Comparison of ENCODE assay signal across 17 cellular contexts in the genomic region with DNA sequence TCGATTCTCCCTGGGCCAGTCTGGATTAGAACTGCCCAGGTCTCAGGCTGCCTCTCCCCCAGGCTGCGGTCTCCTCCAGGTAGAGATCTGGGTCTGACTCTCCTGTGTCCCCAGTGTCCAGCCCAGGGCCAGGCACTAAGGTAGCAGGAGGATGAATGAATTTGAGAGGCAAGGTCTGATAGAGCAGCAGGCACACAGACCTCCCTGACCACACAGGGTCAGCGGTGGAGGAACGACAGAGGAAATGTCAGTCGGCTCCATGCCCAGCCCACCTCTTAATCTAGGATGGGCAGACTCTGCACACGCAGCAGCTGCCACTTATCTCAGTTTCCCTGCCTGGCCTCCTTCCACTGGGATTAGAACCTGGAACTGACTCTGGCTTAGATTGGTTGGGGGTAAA.
DNase-seq lines count a peak whose midpoint lies in the region; ATAC-seq and TF ChIP-seq lines count a peak whose summit lies in the region.
"Had no signal": no experiment of that assay in that cellular context is flagged by ENCODE, and none has a peak within 500 bp of the region (broad histone marks: within the 10 kb centered on the region; RNA-seq: fewer than 3 reads in every experiment).

No MANE protein-coding gene starts in this region.

- H3K79me2 ChIP-seq in SK-N-SH (ENCODE audit: insufficient read depth) = no peaks in the 10 kb centered on the region

- H3K9me3 Mint-ChIP-seq in CD14-positive monocyte = no peaks in the 10 kb centered on the region
- no peaks in the 10 kb centered on the region for H3K9me3 Mint-ChIP-seq in chondrocyte (ENCODE audit: low read depth)
- H3K9me3 Mint-ChIP-seq: CD8-positive, alpha-beta T cell; H9 had no signal

- TF ChIP-seq CTCF in SK-N-SH (IDR thresholded peaks at IDR 0.05) (no peak), CD14-positive monocyte (IDR thresholded peaks at IDR 0.05) (no peak), chondrocyte (IDR thresholded peaks at IDR 0.05) (no peak), sigmoid colon (IDR thresholded peaks at IDR 0.05) (no peak)

- peak; percentile 40 for TF ChIP-seq RAD21 in SK-N-SH (IDR thresholded peaks at IDR 0.05; ENCODE audit: low read length)

- H3K9me2 ChIP-seq in SK-N-SH = no peaks in the 10 kb centered on the region

- no peak overlapping the region for H2AFZ ChIP-seq in SK-N-SH (ENCODE audit: low read depth)

- CTCF ChIA-PET in SK-N-SH (lab: Yijun Ruan, JAX) = interaction anchor here (1.1 to 1.3 kb wide), 3 partner anchors 47 to 496 kb away, joined by 3 to 5 read pairs (median 3); no protein-coding TSS in a partner anchor

- WGBS in SK-N-SH (ENCODE audit: low lambda C conversion rate) = 62% methylated on average over 6 of the region's 6 CpGs
- WGBS in sigmoid colon, 2 donors = 50 to 69% methylated on average over 6 of the region's 6 CpGs

- no peak overlapping the region for H3K4me2 ChIP-seq in SK-N-SH
- H3K4me2 ChIP-seq: BLaER1 had no signal

- H3K27me3 Mint-ChIP-seq in CD14-positive monocyte (ENCODE audit: low read depth in 3 of 3) (peaks cover 4 to 18% (median 4%) of the 10 kb centered on the region in 3 donors), chondrocyte (ENCODE audit: low read depth) (peaks cover 28% of the 10 kb centered on the region)

- ATAC-seq in SK-N-SH treated with all-trans-retinoic acid at 6 μM for 48 hours = no peak
- ATAC-seq: CD8-positive, alpha-beta T cell; GM12878; HepG2 had no signal

- H4K20me1 ChIP-seq in SK-N-SH (ENCODE audit: insufficient read depth) = no peaks in the 10 kb centered on the region
- H4K20me1 ChIP-seq: BLaER1 had no signal

- H3K27ac ChIP-seq in SK-N-SH (ENCODE audit: low read depth in 2 of 2, low read length in 1 of 2) = no peak overlapping the region
- no peak overlapping the region for H3K27ac ChIP-seq in sigmoid colon
- H3K27ac ChIP-seq: BLaER1 had no signal

- H3K27me3 ChIP-seq in SK-N-SH (ENCODE audit: insufficient read depth) (peaks cover 18% of the 10 kb centered on the region; the same call in 1 of the 2 replicates), sigmoid colon (peaks cover 0 to 7% (median 0%) of the 10 kb centered on the region in 3 donors)
- H3K27me3 ChIP-seq: BLaER1 had no signal

- POLR2A ChIA-PET in SK-N-SH (lab: Yijun Ruan, JAX) = no interaction called here

- peaks cover 0 to 20% of the 10 kb centered on the region in 2 experiments; a peak in 2 of 4 replicates for H3K4me1 ChIP-seq in SK-N-SH (ENCODE audit: control insufficient read depth in 1 of 2, insufficient read depth in 2 of 2, low read depth in 1 of 2, low read length in 1 of 2)
- peaks cover 0 to 4% (median 0%) of the 10 kb centered on the region in 4 donors for H3K4me1 ChIP-seq in sigmoid colon
- H3K4me1 ChIP-seq: BLaER1 had no signal

- TF ChIP-seq EP300 in SK-N-SH (IDR thresholded peaks at IDR 0.05; ENCODE audit: borderline replicate concordance in 1 of 2, low read depth in 1 of 2, low read length in 1 of 2) (no peak), sigmoid colon (IDR thresholded peaks at IDR 0.05) (no peak)

- peak; percentile 56 for DNase-seq in SK-N-SH
- peak; percentile 38 for DNase-seq in CD14-positive monocyte (ENCODE audit: low spot score)
- peak; percentile 43 for DNase-seq in chondrocyte (ENCODE audit: low spot score)
- DNase-seq in sigmoid colon = peak; percentile 40
- DNase-seq in mesenteric fat pad (ENCODE audit: low spot score) = no peak
- no peak for DNase-seq in SW 1271 (lab: John Stamatoyannopoulos, UW)
- DNase-seq: 8988T; Calu3; CD8-positive, alpha-beta T cell; DMS53; DND-41; EL; H9 had no signal

- no peak for TF ChIP-seq POLR2A in sigmoid colon (IDR thresholded peaks at IDR 0.05)

- no peak overlapping the region for H3K27ac Mint-ChIP-seq in CD14-positive monocyte
- H3K27ac Mint-ChIP-seq in chondrocyte (ENCODE audit: unreplicated experiment) = no peak overlapping the region
- H3K27ac Mint-ChIP-seq: CD8-positive, alpha-beta T cell had no signal

- H3K9ac ChIP-seq in SK-N-SH = no peak overlapping the region
- H3K9ac ChIP-seq: BLaER1 had no signal

- no peaks in the 10 kb centered on the region for H3K36me3 ChIP-seq in SK-N-SH (replicated peaks in 1 of 2; ENCODE audit: control insufficient read depth in 1 of 2, insufficient read depth in 2 of 2, low read length in 1 of 2)
- H3K36me3 ChIP-seq in sigmoid colon = no peaks in the 10 kb centered on the region
- H3K36me3 ChIP-seq: BLaER1 had no signal

- intact Hi-C loops in CD14-positive monocyte (cut with micrococcal nuclease) (no loop called here), sigmoid colon (cut with DNase I) (no loop called here)

- H3F3A ChIP-seq in SK-N-SH (replicated peaks; ENCODE audit: insufficient read depth) = no peaks in the 10 kb centered on the region

- H3K36me3 Mint-ChIP-seq in CD14-positive monocyte (no peaks in the 10 kb centered on the region), chondrocyte (ENCODE audit: low read depth) (no peaks in the 10 kb centered on the region)
- H3K36me3 Mint-ChIP-seq: CD8-positive, alpha-beta T cell had no signal

- H3K4me3 ChIP-seq in SK-N-SH (ENCODE audit: low read depth in 2 of 2, low read length in 1 of 2) = no peak overlapping the region
- H3K4me3 ChIP-seq in sigmoid colon = no peak overlapping the region
- H3K4me3 ChIP-seq: BLaER1, GM12878 had no signal

- no peak overlapping the region for H3K4me3 Mint-ChIP-seq in CD14-positive monocyte
- no peak overlapping the region for H3K4me3 Mint-ChIP-seq in chondrocyte (ENCODE audit: unreplicated experiment)
- H3K4me3 Mint-ChIP-seq: CD8-positive, alpha-beta T cell; H9 had no signal

- H3K4me1 Mint-ChIP-seq in CD14-positive monocyte (no peaks in the 10 kb centered on the region), chondrocyte (ENCODE audit: low read depth) (no peaks in the 10 kb centered on the region)

- H3K9me3 ChIP-seq in SK-N-SH (no peaks in the 10 kb centered on the region), sigmoid colon (no peaks in the 10 kb centered on the region)
- H3K9me3 ChIP-seq: BLaER1 had no signal

TF ChIP-seq in SK-N-SH, 30 proteins besides CTCF, POLR2A, EP300 and RAD21:
- TF ChIP-seq SMC3 (IDR thresholded peaks at IDR 0.05; ENCODE audit: low read depth, low read length) (peak; percentile 31), NFIC (IDR thresholded peaks at IDR 0.05; ENCODE audit: borderline replicate concordance) (no peak)

TF ChIP-seq in SK-N-SH treated with all-trans-retinoic acid at 6 μM for 48 hours, 23 proteins besides CTCF, POLR2A, EP300 and RAD21:
- TF ChIP-seq ZC3H10 (CRISPR knock-in tag; IDR thresholded peaks at IDR 0.05) (no peak), ZNF70 (CRISPR knock-in tag; IDR thresholded peaks at IDR 0.05) (no peak), CSDC2 (CRISPR knock-in tag; IDR thresholded peaks at IDR 0.05) (no peak)
TF ChIP-seq in SK-N-SH treated with all-trans-retinoic acid at 6 μM for 48 hours: peak in this region for 0.

Comparison
In these comparisons a context has a peak if more than half of its experiments do, and no peak if none do; other contexts are left out.
1. DNase-seq: peak in SK-N-SH (single experiment), CD14-positive monocyte (single experiment), chondrocyte (single experiment) and sigmoid colon (single experiment); none in mesenteric fat pad (single experiment) and SW 1271 (0 of 2).